8 cellular contexts compared by ENCODE assay signal in genomic region chr6:56101141-56101553, GRCh38.
DNase-seq lines count a peak whose midpoint lies in the region; ATAC-seq and TF ChIP-seq lines count a peak whose summit lies in the region.

No MANE protein-coding gene starts in this region.

- H3K36me3 ChIP-seq in brain microvascular endothelial cell (replicated peaks), result no peaks in the 10 kb centered on the region
- H3K36me3 ChIP-seq in naive thymus-derived CD4-positive, alpha-beta T cell (ENCODE audit: control insufficient read depth in 2 of 3, insufficient read depth in 3 of 3, low read length in 3 of 3), result no peaks in the 10 kb centered on the region

- peak; percentile 56 for DNase-seq in DMS79 (lab: John Stamatoyannopoulos, UW)
- DNase-seq in NB4 (ENCODE audit: low read depth), result peak; percentile 96
- DNase-seq in brain microvascular endothelial cell, result peak; percentile 93
- no peak for DNase-seq in naive thymus-derived CD4-positive, alpha-beta T cell
- no peak for DNase-seq in GM10248 (ENCODE audit: extremely low spot score)
- no peak for DNase-seq in stimulated activated CD4-positive, alpha-beta T cell treated with anti-CD3 and anti-CD28 coated beads, Interleukin-1b, Interleukin-23, amount 100 ng/mL, for 48 hours
- no peak for DNase-seq in left lobe of liver (ENCODE audit: low spot score)

- no peaks in the 10 kb centered on the region for H3K27me3 Mint-ChIP-seq in naive thymus-derived CD4-positive, alpha-beta T cell

- H3K4me3 ChIP-seq in NB4 (ENCODE audit: low read depth, low read length) (no peak overlapping the region), brain microvascular endothelial cell (ENCODE audit: low read depth, low read length) (no peak overlapping the region)
- no peak overlapping the region for H3K4me3 ChIP-seq in naive thymus-derived CD4-positive, alpha-beta T cell (ENCODE audit: low read length)

- H3K4me1 ChIP-seq in naive thymus-derived CD4-positive, alpha-beta T cell (ENCODE audit: control insufficient read depth in 2 of 2, insufficient read depth in 2 of 2, low read length in 2 of 2), result no peaks in the 10 kb centered on the region

- H3K9me3 ChIP-seq in naive thymus-derived CD4-positive, alpha-beta T cell (ENCODE audit: control insufficient read depth in 2 of 3, low read length in 3 of 3), result no peaks in the 10 kb centered on the region

- H3K4me3 Mint-ChIP-seq in naive thymus-derived CD4-positive, alpha-beta T cell, result no peak overlapping the region

- intact Hi-C loops in naive thymus-derived CD4-positive, alpha-beta T cell (cut with micrococcal nuclease), result no loop called here

- H3K27ac ChIP-seq in brain microvascular endothelial cell, result peak overlapping the region; percentile 41
- H3K27ac ChIP-seq in naive thymus-derived CD4-positive, alpha-beta T cell (ENCODE audit: low read depth, low read length), result no peak overlapping the region

- no peaks in the 10 kb centered on the region for H3K27me3 ChIP-seq in brain microvascular endothelial cell (replicated peaks)
- H3K27me3 ChIP-seq in naive thymus-derived CD4-positive, alpha-beta T cell (ENCODE audit: control insufficient read depth in 2 of 2, insufficient read depth in 2 of 2, low read length in 2 of 2), result no peaks in the 10 kb centered on the region

- in situ Hi-C loops in brain microvascular endothelial cell (cut with HindIII; ENCODE audit: low pct_ligation_motif_present, low sequenced_read_pairs), result no loop called here

- ATAC-seq in naive thymus-derived CD4-positive, alpha-beta T cell, result peak; percentile 85
- ATAC-seq in HG03025 (IDR thresholded peaks at IDR 0.05; ENCODE audit: low FRiP score, unreplicated experiment) (no peak), left lobe of liver (no peak)

- peaks cover 0 to 17% (median 5%) of the 10 kb centered on the region in 11 donors for H3K9me3 Mint-ChIP-seq in naive thymus-derived CD4-positive, alpha-beta T cell

- POLR2A ChIA-PET in naive thymus-derived CD4-positive, alpha-beta T cell (lab: Charles Lee), result no interaction called here
- POLR2A ChIA-PET in GM10248 (lab: Yijun Ruan, JAX), result no interaction called here

- TF ChIP-seq CTCF in NB4 (IDR thresholded peaks at IDR 0.05; ENCODE audit: low read depth, low read length), result no peak
- TF ChIP-seq CTCF in brain microvascular endothelial cell (IDR thresholded peaks at IDR 0.05; ENCODE audit: low read depth, low read length, missing control alignments), result no peak
- TF ChIP-seq CTCF in GM10248 (IDR thresholded peaks at IDR 0.05; ENCODE audit: control extremely low read depth, extremely low read depth, low read depth, missing control alignments), result no peak

- TF ChIP-seq POLR2A in NB4 (IDR thresholded peaks at IDR 0.05; ENCODE audit: extremely low read depth, insufficient read length), result no peak

- CTCF ChIA-PET in naive thymus-derived CD4-positive, alpha-beta T cell (lab: Charles Lee), result no interaction called here
- CTCF ChIA-PET in GM10248 (lab: Yijun Ruan, JAX), result no interaction called here

- H3K36me3 Mint-ChIP-seq in naive thymus-derived CD4-positive, alpha-beta T cell, result no peaks in the 10 kb centered on the region

- no peak overlapping the region for H3K27ac Mint-ChIP-seq in naive thymus-derived CD4-positive, alpha-beta T cell

- peaks cover 0 to 2% (median 0%) of the 10 kb centered on the region in 7 donors for H3K4me1 Mint-ChIP-seq in naive thymus-derived CD4-positive, alpha-beta T cell

Comparison
In these comparisons a context has a peak if more than half of its experiments do, and no peak if none do; other contexts are left out.
1. DNase-seq: peak in DMS79 (single experiment), NB4 (single experiment) and brain microvascular endothelial cell (single experiment); none in naive thymus-derived CD4-positive, alpha-beta T cell (0 of 9), GM10248 (single experiment), stimulated activated CD4-positive, alpha-beta T cell treated with anti-CD3 and anti-CD28 coated beads, Interleukin-1b, Interleukin-23, amount 100 ng/mL, for 48 hours (single experiment) and left lobe of liver (single experiment).